ENCODE assay signal across 22 cellular contexts in the genomic region with DNA sequence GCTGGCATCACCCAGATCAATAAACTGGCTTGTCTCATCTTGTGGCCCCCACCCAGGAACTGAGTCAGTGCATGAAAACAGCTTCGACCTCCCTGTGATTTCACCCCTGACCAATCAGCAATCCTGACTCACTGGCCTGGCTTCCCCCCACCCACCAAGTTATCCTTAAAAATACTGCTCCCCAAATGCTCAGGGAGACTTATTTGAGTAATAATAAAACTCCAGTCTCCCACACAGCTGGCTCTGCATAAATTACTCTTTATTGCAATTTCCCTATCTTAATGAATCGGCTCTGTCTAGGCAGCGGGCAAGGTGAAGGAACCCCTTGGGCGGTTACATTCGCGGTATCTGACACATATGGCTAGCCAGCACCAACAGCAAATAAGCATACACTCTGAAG. TPM values are rescaled to one million over a fixed set of nuclear protein-coding genes. Genes with fewer than 3 reads are reported as not detected.
DNase-seq lines count a peak whose midpoint lies in the region; ATAC-seq, FAIRE-seq and TF ChIP-seq lines count a peak whose summit lies in the region.
"Had no signal": no experiment of that assay in that cellular context is flagged by ENCODE, and none has a peak within 500 bp of the region (broad histone marks: within the 10 kb centered on the region; RNA-seq: fewer than 3 reads in every experiment).

No MANE protein-coding gene starts in this region.

- no peak for ATAC-seq in GM23338
- no peak for ATAC-seq in GM12878
- ATAC-seq: HepG2 had no signal

- 70% methylated on average over 6 of the region's 6 CpGs for WGBS in GM12878 (ENCODE audit: insufficient coverage, insufficient replicate concordance, low lambda C conversion rate, missing lambda C conversion rate)

- H3K4me1 Mint-ChIP-seq in GM23338 = no peaks in the 10 kb centered on the region
- H3K4me1 Mint-ChIP-seq: CD14-positive monocyte had no signal

- H3K4me3 ChIP-seq in GM23338 (no peak overlapping the region), GM12878 (no peak overlapping the region)
- H3K4me3 ChIP-seq: hepatocyte had no signal

- H3K36me3 ChIP-seq in GM23338 (ENCODE audit: insufficient read depth) = no peaks in the 10 kb centered on the region
- H3K36me3 ChIP-seq in GM12878 (ENCODE audit: control insufficient read depth in 2 of 2, insufficient read depth in 2 of 2, low read length in 1 of 2) = no peaks in the 10 kb centered on the region

- H2AFZ ChIP-seq in GM23338 = peak overlapping the region; percentile 56; the same call in 1 of the 2 replicates
- H2AFZ ChIP-seq in GM12878 (ENCODE audit: control insufficient read depth, low read depth, low read length) = no peak overlapping the region
- H2AFZ ChIP-seq: hepatocyte had no signal

- H3K9me3 Mint-ChIP-seq in GM23338 = no peaks in the 10 kb centered on the region; the same call in 2 of the 3 replicates

- no peaks in the 10 kb centered on the region for H3F3A ChIP-seq in GM23338 (replicated peaks; ENCODE audit: low read depth)

- no peak for FAIRE-seq in GM12878 (lab: Jason Lieb, UNC)
- FAIRE-seq: HepG2 had no signal

- no peaks in the 10 kb centered on the region for H3K9me3 ChIP-seq in GM12878 (replicated peaks; ENCODE audit: control insufficient read depth, insufficient read depth, low read length)

- H3K79me2 ChIP-seq in GM23338 (replicated peaks; ENCODE audit: insufficient read depth) = no peaks in the 10 kb centered on the region
- H3K79me2 ChIP-seq in GM12878 (ENCODE audit: control insufficient read depth, insufficient read depth, low read length) = no peaks in the 10 kb centered on the region
- H3K79me2 ChIP-seq: hepatocyte had no signal

- CTCF ChIA-PET in GM12878 (lab: Yijun Ruan, JAX) = interaction anchor here (1.1 kb wide), 1 partner anchor 22 kb away, joined by 3 read pairs; no protein-coding TSS in a partner anchor

- H3K27me3 Mint-ChIP-seq in GM23338 (ENCODE audit: insufficient read depth, low read depth, poor library complexity) = peaks cover 4% of the 10 kb centered on the region

- H4K20me1 ChIP-seq in GM23338 (replicated peaks; ENCODE audit: insufficient read depth) (no peaks in the 10 kb centered on the region), GM12878 (ENCODE audit: control insufficient read depth, insufficient read depth) (no peaks in the 10 kb centered on the region)

- H3K4me3 Mint-ChIP-seq in GM23338 = no peak overlapping the region
- H3K4me3 Mint-ChIP-seq: CD14-positive monocyte, HFFc6 had no signal

- H3K27ac Mint-ChIP-seq in GM23338 = no peak overlapping the region
- H3K27ac Mint-ChIP-seq: HFFc6 had no signal

- in situ Hi-C loops in GM12878 (cut with MboI) = no loop called here

- no peak overlapping the region for H3K9ac ChIP-seq in GM12878 (ENCODE audit: control insufficient read depth, insufficient read depth, low read length)

- H3K27me3 ChIP-seq in GM23338 (ENCODE audit: insufficient read depth) = no peaks in the 10 kb centered on the region
- H3K27me3 ChIP-seq in GM12878 (replicated peaks in 1 of 2; ENCODE audit: control insufficient read depth in 2 of 2, insufficient read depth in 2 of 2, low read length in 1 of 2) = no peaks in the 10 kb centered on the region
- H3K27me3 ChIP-seq: hepatocyte had no signal

- no peak overlapping the region for H3K27ac ChIP-seq in GM23338 (ENCODE audit: low read depth)
- H3K27ac ChIP-seq in GM12878 (ENCODE audit: control insufficient read depth, insufficient read depth) = no peak overlapping the region
- H3K27ac ChIP-seq: hepatocyte had no signal

- BruUV-seq in GM12878 (replicated peaks; lab: Mats Ljungman, UMichigan) = no TSS peak

- no peak overlapping the region for H3K4me2 ChIP-seq in GM23338
- H3K4me2 ChIP-seq in GM12878 (ENCODE audit: control insufficient read depth, insufficient read depth) = no peak overlapping the region
- H3K4me2 ChIP-seq: hepatocyte had no signal

- TF ChIP-seq EP300 in GM12878 (IDR thresholded peaks at IDR 0.05; ENCODE audit: borderline replicate concordance in 1 of 2, control insufficient read depth in 1 of 2, low read depth in 2 of 2, low read length in 2 of 2) = no peak

- no peak for TF ChIP-seq POLR2A in GM12878 (IDR thresholded peaks at IDR 0.05; ENCODE audit: low read depth, low read length)

- H3K9me2 ChIP-seq in GM23338 (ENCODE audit: insufficient read depth) = no peaks in the 10 kb centered on the region

- SMC1A ChIA-PET in GM12878 (lab: Charles Lee; ENCODE audit: uncharacterized antibody, unreplicated experiment) = interaction anchor here (1.8 kb wide), 1 partner anchor 17 kb away, joined by 6 read pairs; no protein-coding TSS in a partner anchor

- intact Hi-C loops in GM12878 (cut with micrococcal nuclease; ENCODE audit: unreplicated experiment) = no loop called here

- no peak for TF ChIP-seq CTCF in GM23338 (conservative IDR thresholded peaks at IDR 0.05; ENCODE audit: low read depth in 2 of 2)
- no peak for TF ChIP-seq CTCF in GM12878 (IDR thresholded peaks at IDR 0.05 in 2 of 3, conservative IDR thresholded peaks at IDR 0.05 in 1 of 3; ENCODE audit: control insufficient read depth in 2 of 3, extremely low read depth in 1 of 3, insufficient read depth in 1 of 3, low read depth in 3 of 3, low read length in 3 of 3)

- DNase-seq in activated CD4-positive, alpha-beta T cell treated with anti-CD3 and anti-CD28 coated beads for 48 hours = peak; percentile 64
- no peak for DNase-seq in activated CD4-positive, alpha-beta T cell treated with anti-CD3 and anti-CD28 coated beads for 4 hours
- DNase-seq in GM23338 (ENCODE audit: low spot score) (no peak), GM12878 (ENCODE audit: low read depth, low spot score) (no peak), hepatic stellate cell (ENCODE audit: low spot score) (no peak), COR-L47 (lab: John Stamatoyannopoulos, UW) (no peak), islet precursor cell (no peak)
- peak; percentile 67 for DNase-seq in stimulated activated CD4-positive, alpha-beta T cell treated with anti-CD3 and anti-CD28 coated beads, Interleukin-4, amount 100 ng/mL, for 24 hours
- DNase-seq: central memory CD4-positive, alpha-beta T cell; DMS79 treated with DMSO at 0.1 percent for 48 hours; effector memory CD4-positive, alpha-beta T cell; HFFc6; kidney glomerular epithelial cell; MM.1S; NCI-H1694 treated with DMSO at 0.1 percent for 48 hours; NCI-H446; retina; SHP77 had no signal

- no peak for TF ChIP-seq RAD21 in GM12878 (IDR thresholded peaks at IDR 0.05; ENCODE audit: insufficient read depth, low read depth, low read length)

- H3K36me3 Mint-ChIP-seq in GM23338 (ENCODE audit: low read depth) = no peaks in the 10 kb centered on the region
- H3K36me3 Mint-ChIP-seq: CD14-positive monocyte had no signal

- POLR2A ChIA-PET in GM12878 (lab: Charles Lee) = interaction anchor here (1.5 kb wide), 1 partner anchor 10 kb away, joined by 3 read pairs; a partner anchor contains a TSS

- RAD21 ChIA-PET in GM12878 (lab: Charles Lee; ENCODE audit: unreplicated experiment) = no interaction called here

- H3K4me1 ChIP-seq in GM23338 (ENCODE audit: insufficient read depth) (no peaks in the 10 kb centered on the region), GM12878 (ENCODE audit: control insufficient read depth, insufficient read depth, low read length) (no peaks in the 10 kb centered on the region)

TF ChIP-seq in GM23338, 12 proteins besides CTCF, POLR2A, EP300 and RAD21 (continues in another document):
- no peak for TF ChIP-seq EZH2phosphoT487 (IDR thresholded peaks at IDR 0.05; ENCODE audit: unreplicated experiment)
- no peak for TF ChIP-seq STAT1 (IDR thresholded peaks at IDR 0.05; ENCODE audit: unreplicated experiment)

TF ChIP-seq in GM12878, 131 proteins besides CTCF, POLR2A, EP300 and RAD21 (continues in another document):
- TF ChIP-seq JUNB (IDR thresholded peaks at IDR 0.05) = no peak

RNA-seq across cellular contexts. Expression of a gene that starts 9.8 kb away (rescaled TPM):
- total RNA-seq in GM23338 (2014; rRNA removed; shearing (Covaris generic)) = 31.3 and 37.0 TPM in 2 replicates
- polyA plus RNA-seq in GM23338 (2016; fragmentation: Nextera tagmentation; extraction: Ambion mirVana) (70.3 and 88.1 TPM in 2 replicates), GM12878 (2011; rRNA removed) (64.5 and 95.7 TPM in 2 replicates), GM12878 (2014; fragmentation: Illumina TruSeq; extraction: Trizol) (68.8 and 87.5 TPM in 2 replicates), GM12878 (2014; fragmentation: Nextera tagmentation; extraction: Ambion mirVana) (10 to 100 TPM; 13.4 to 20.2 TPM), GM12878 (2014; rRNA removed) (36.4 and 38.9 TPM in 2 replicates), GM12878 (2016; fragmentation: Nextera tagmentation; extraction: Ambion mirVana) (10 to 100 TPM; 59.2 to 71.4 TPM)
- total RNA-seq in GM12878 (2013; cell fraction: nucleolus; rRNA removed) = 120 and 123 TPM in 2 replicates
- total RNA-seq in GM12878 (2014; rRNA removed) (43.3 and 51.0 TPM in 2 replicates), GM12878 (2014; rRNA removed; fragmentation: Illumina TruSeq; extraction: Trizol) (68.0 and 69.8 TPM in 2 replicates), GM12878 (2021) (60.0 and 60.4 TPM in 2 replicates)
- 29.5 TPM for polyA plus RNA-seq in GM12878 (2011; ENCODE audit: low read depth)
- polyA plus RNA-seq in GM12878 (2011; cell fraction: cytosol; rRNA removed) = 24.6 and 27.1 TPM in 2 replicates
- polyA plus RNA-seq in GM12878 (2011; cell fraction: nucleus; rRNA removed) = 29.5 and 31.3 TPM in 2 replicates
- polyA plus RNA-seq in GM12878 (2012) = 35.9 and 45.4 TPM in 2 replicates
- 69.0 and 76.4 TPM in 2 replicates for polyA minus RNA-seq in GM12878 (2011; rRNA and poly(A)+ RNA removed)
- polyA minus RNA-seq in GM12878 (2011; cell fraction: cytosol; rRNA and poly(A)+ RNA removed) = 26.3 and 29.8 TPM in 2 replicates
- 26.0 and 29.5 TPM in 2 replicates for polyA minus RNA-seq in GM12878 (2011; cell fraction: nucleus; rRNA and poly(A)+ RNA removed)

RNA-seq across cellular contexts. Expression of a gene that starts 37.7 kb away (rescaled TPM):
- not detected in 2 replicates for total RNA-seq in GM23338 (2014; rRNA removed; shearing (Covaris generic))
- polyA plus RNA-seq in GM23338 (2016; fragmentation: Nextera tagmentation; extraction: Ambion mirVana) = 0.24 and 0.36 TPM in 2 replicates
- 247 and 264 TPM in 2 replicates for total RNA-seq in GM12878 (2013; cell fraction: nucleolus; rRNA removed)
- total RNA-seq in GM12878 (2014; rRNA removed) = 61.8 and 70.4 TPM in 2 replicates
- 70.3 and 74.9 TPM in 2 replicates for total RNA-seq in GM12878 (2014; rRNA removed; fragmentation: Illumina TruSeq; extraction: Trizol)
- total RNA-seq in GM12878 (2021) = 92.2 and 98.9 TPM in 2 replicates
- 129 TPM for polyA plus RNA-seq in GM12878 (2011; ENCODE audit: low read depth)
- 105 and 120 TPM in 2 replicates for polyA plus RNA-seq in GM12878 (2011; rRNA removed)
- 101 and 133 TPM in 2 replicates for polyA plus RNA-seq in GM12878 (2011; cell fraction: cytosol; rRNA removed)
- 50.6 and 52.5 TPM in 2 replicates for polyA plus RNA-seq in GM12878 (2011; cell fraction: nucleus; rRNA removed)
- 97.2 and 135 TPM in 2 replicates for polyA plus RNA-seq in GM12878 (2012)
- 151 and 205 TPM in 2 replicates for polyA plus RNA-seq in GM12878 (2014; fragmentation: Illumina TruSeq; extraction: Trizol)
- polyA plus RNA-seq in GM12878 (2014; fragmentation: Nextera tagmentation; extraction: Ambion mirVana) = 100 to 1,000 TPM; 109 TPM
- 85.2 and 97.7 TPM in 2 replicates for polyA plus RNA-seq in GM12878 (2014; rRNA removed)
- polyA plus RNA-seq in GM12878 (2016; fragmentation: Nextera tagmentation; extraction: Ambion mirVana) = 10 to 100 TPM; 56.7 to 62.4 TPM
- 79.6 and 91.8 TPM in 2 replicates for polyA minus RNA-seq in GM12878 (2011; rRNA and poly(A)+ RNA removed)
- polyA minus RNA-seq in GM12878 (2011; cell fraction: cytosol; rRNA and poly(A)+ RNA removed) = 26.2 and 40.3 TPM in 2 replicates
- 14.0 and 19.1 TPM in 2 replicates for polyA minus RNA-seq in GM12878 (2011; cell fraction: nucleus; rRNA and poly(A)+ RNA removed)
- total RNA-seq: A673, HepG2, HFFc6 had no signal
- polyA plus RNA-seq: HepG2 had no signal

Comparison
In these comparisons a context has a peak if more than half of its experiments do, and no peak if none do; other contexts are left out.
1. DNase-seq: peak in activated CD4-positive, alpha-beta T cell treated with anti-CD3 and anti-CD28 coated beads for 48 hours (single experiment) and stimulated activated CD4-positive, alpha-beta T cell treated with anti-CD3 and anti-CD28 coated beads, Interleukin-4, amount 100 ng/mL, for 24 hours (single experiment); none in activated CD4-positive, alpha-beta T cell treated with anti-CD3 and anti-CD28 coated beads for 4 hours (0 of 2), GM23338 (single experiment), GM12878 (single experiment), hepatic stellate cell (single experiment), COR-L47 (single experiment) and islet precursor cell (single experiment).
2. RNA of a gene that starts 37.7 kb away (total RNA-seq): 61.8 to 264 TPM in GM12878; not detected in GM23338; every median in the first group is over 10 times any median in the second.